9 cellular contexts compared by ENCODE assay signal in the genomic region with DNA sequence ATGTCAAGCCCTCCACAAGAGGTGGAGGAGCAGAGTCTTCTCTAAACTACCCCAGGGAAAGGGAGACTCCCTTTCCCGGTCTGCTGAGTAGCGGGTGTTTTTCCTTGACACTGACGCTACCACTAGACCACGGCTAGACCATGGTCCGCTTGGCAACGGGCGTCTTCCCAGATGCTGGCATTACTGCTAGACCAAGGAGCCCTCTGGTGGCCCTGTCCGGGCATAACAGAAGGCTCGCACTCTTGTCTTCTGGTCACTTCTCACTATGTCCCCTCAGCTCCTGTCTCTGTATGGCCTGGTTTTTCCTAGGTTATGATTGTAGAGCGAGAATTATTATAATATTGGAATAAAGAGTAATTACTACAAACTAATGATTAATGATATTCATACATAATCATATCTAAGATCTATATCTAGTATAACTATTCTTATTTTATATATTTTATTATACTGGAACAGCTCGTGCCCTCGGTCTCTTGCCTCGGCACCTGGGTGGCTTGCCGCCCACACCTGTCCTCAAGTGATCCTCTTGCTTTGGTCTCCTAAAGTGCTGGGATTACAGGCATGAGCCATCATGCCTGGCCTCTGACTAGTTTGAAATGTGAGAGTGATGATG. TPM values are rescaled to one million over a fixed set of nuclear protein-coding genes. Genes with fewer than 3 reads are reported as not detected.
DNase-seq lines count a peak whose midpoint lies in the region; ATAC-seq and TF ChIP-seq lines count a peak whose summit lies in the region.
"Not testable (repeated sequence)": the region's sequence is repeated elsewhere in the genome, so short reads cannot be mapped to it uniquely, and the experiment has no call there.
"Had no signal": no experiment of that assay in that cellular context is flagged by ENCODE, and none has a peak within 500 bp of the region (broad histone marks: within the 10 kb centered on the region; RNA-seq: fewer than 3 reads in every experiment).

No MANE protein-coding gene starts in this region.

- not testable (repeated sequence) for H4K5ac ChIP-seq in H9 (ENCODE audit: insufficient read length, low read depth, low read length)

- not testable (repeated sequence) for H3K14ac ChIP-seq in H9 (ENCODE audit: insufficient read depth, low read length)

- not testable (repeated sequence) for H3K79me2 ChIP-seq in H9 (ENCODE audit: insufficient read depth, low read length)

- not testable (repeated sequence) for H3K27me3 Mint-ChIP-seq in H9 (ENCODE audit: low read depth); nephron (ENCODE audit: low read depth)

- H3K4me1 ChIP-seq in H9 (ENCODE audit: insufficient read depth, low read length); colonic mucosa; heart right ventricle; stomach: not testable (repeated sequence)

- H2BK20ac ChIP-seq in H9 (ENCODE audit: low read depth, low read length, poor library complexity, severe bottlenecking): not testable (repeated sequence)

- not testable (repeated sequence) for H2BK5ac ChIP-seq in H9 (ENCODE audit: insufficient read length, low read length)

- peaks cover 7 to 13% (median 8%) of the 10 kb centered on the region in 3 experiments for H3K36me3 Mint-ChIP-seq in H9 (ENCODE audit: insufficient read depth in 1 of 3, low read depth in 3 of 3)
- H3K36me3 Mint-ChIP-seq in nephron (ENCODE audit: low read depth): not testable (repeated sequence)

- H3K36me3 ChIP-seq in BJ (ENCODE audit: control insufficient read depth, insufficient read depth, low read length); WERI-Rb-1; colonic mucosa; heart right ventricle; stomach: not testable (repeated sequence)

- not testable (repeated sequence) for ATAC-seq in heart right ventricle

- not testable (repeated sequence) for TF ChIP-seq EP300 in stomach (IDR thresholded peaks at IDR 0.05)

- H3K4me1 Mint-ChIP-seq in H9, nephron: not testable (repeated sequence)

- H3K4me2 ChIP-seq in H9 (ENCODE audit: insufficient read depth, insufficient read length, low read length): not testable (repeated sequence)

- not testable (repeated sequence) for H2BK120ac ChIP-seq in H9 (ENCODE audit: low read depth, low read length, poor library complexity, severe bottlenecking)

- H3K56ac ChIP-seq in H9 (ENCODE audit: insufficient read length, low read depth, low read length): not testable (repeated sequence)

- H4K91ac ChIP-seq in H9 (ENCODE audit: insufficient read length, low read depth, low read length): not testable (repeated sequence)

- not testable (repeated sequence) for H3K4me3 Mint-ChIP-seq in H9, nephron

- H3K79me1 ChIP-seq in H9 (ENCODE audit: insufficient read depth, low read depth, low read length, poor library complexity, severe bottlenecking): not testable (repeated sequence)

- TF ChIP-seq CTCF in BJ (IDR thresholded peaks at IDR 0.05; ENCODE audit: insufficient read depth, low read depth, low read length) (peak; percentile 46), H9 (conservative IDR thresholded peaks at IDR 0.05) (peak; percentile 79), WERI-Rb-1 (IDR thresholded peaks at IDR 0.05; ENCODE audit: low read depth, low read length) (peak; percentile 21; the same call in 1 of the 2 replicates), colonic mucosa (IDR thresholded peaks at IDR 0.05) (peak; percentile 70), heart right ventricle (IDR thresholded peaks at IDR 0.05) (peak; percentile 40 to 82 (median 75)), nephron (IDR thresholded peaks at IDR 0.05; ENCODE audit: unreplicated experiment in 3 of 3) (peak; percentile 45 to 60 (median 59)), stomach (IDR thresholded peaks at IDR 0.05) (peak in 5 of 7 experiments; percentile 59 to 75 (median 65))

- not testable (repeated sequence) for H3T11ph ChIP-seq in H9 (ENCODE audit: low read length)

- not testable (repeated sequence) for H3K23ac ChIP-seq in H9 (ENCODE audit: insufficient read length, low read depth, low read length)

- not testable (repeated sequence) for H3K18ac ChIP-seq in H9 (ENCODE audit: insufficient read length, low read depth, low read length)

- H3K9me3 ChIP-seq in H9 (ENCODE audit: control insufficient read depth, low read depth, low read length); WERI-Rb-1 (ENCODE audit: severe bottlenecking); colonic mucosa; heart right ventricle; stomach: not testable (repeated sequence)

- CTCF ChIA-PET in BJ (lab: Yijun Ruan, JAX): interaction anchor here (0.6 to 7.0 kb wide), 12 partner anchors 9 to 413 kb away, joined by 3 to 79 read pairs (median 3); no protein-coding TSS in a partner anchor

- not testable (repeated sequence) for H3K4ac ChIP-seq in H9 (ENCODE audit: low read depth, low read length)

- H4K20me1 ChIP-seq in H9 (ENCODE audit: control insufficient read depth, insufficient read depth, insufficient read length): not testable (repeated sequence)

- peaks cover 35 to 42% of the 10 kb centered on the region in 2 experiments for H3K9me3 Mint-ChIP-seq in H9
- peaks cover 28% of the 10 kb centered on the region for H3K9me3 Mint-ChIP-seq in nephron

- H2AK5ac ChIP-seq in H9 (ENCODE audit: insufficient read length, low read length): not testable (repeated sequence)

- not testable (repeated sequence) for H4K8ac ChIP-seq in H9 (replicated peaks; ENCODE audit: insufficient read length, low read depth, low read length)

- not testable (repeated sequence) for TF ChIP-seq POLR2A in stomach (IDR thresholded peaks at IDR 0.05)

- not testable (repeated sequence) for H3K4me3 ChIP-seq in BJ (ENCODE audit: low read depth, low read length); WERI-Rb-1 (ENCODE audit: low read depth, low read length); colonic mucosa; heart right ventricle; stomach

- H3K27ac ChIP-seq in H9 (ENCODE audit: insufficient read length, low read depth, low read length); WERI-Rb-1; colonic mucosa; heart right ventricle; stomach: not testable (repeated sequence)

- not testable (repeated sequence) for H3K27ac Mint-ChIP-seq in H9, nephron

- not testable (repeated sequence) for DNase-seq in BJ (ENCODE audit: low read depth)
- DNase-seq in H9 (peak; percentile 56), NCI-H446 (lab: John Stamatoyannopoulos, UW) (peak; percentile 41 to 47), WERI-Rb-1 (peak; percentile 79), colonic mucosa (peak; percentile 63), heart right ventricle (peak; percentile 40 to 67), stomach (peak; percentile 73)

- H2BK12ac ChIP-seq in H9 (ENCODE audit: insufficient read length, low read depth, low read length): not testable (repeated sequence)

- intact Hi-C loops in colonic mucosa (cut with DNase I): loop anchor here (5.0 kb wide), 1 partner anchor 173 kb away; no protein-coding TSS in a partner anchor
- intact Hi-C loops in heart right ventricle (cut with DNase I): loop anchor here in 5 of 10 donors (1.0 to 10.0 kb wide), 5 partner anchors 172 to 406 kb away; no protein-coding TSS in a partner anchor
- intact Hi-C loops in stomach (cut with DNase I; ENCODE audit: low total_unique reads): not testable (repeated sequence)

- H2BK15ac ChIP-seq in H9 (ENCODE audit: low read depth, low read length): not testable (repeated sequence)

- not testable (repeated sequence) for H3K9ac ChIP-seq in H9 (ENCODE audit: extremely low read depth, insufficient read length, low read length); colonic mucosa (ENCODE audit: low read depth in 2 of 2, low read length in 2 of 2)

- not testable (repeated sequence) for H2AFZ ChIP-seq in H9 (ENCODE audit: low read length)

- not testable (repeated sequence) for H3K23me2 ChIP-seq in H9 (ENCODE audit: insufficient read length, low read depth, low read length, poor library complexity, severe bottlenecking)

- WGBS in H9 (ENCODE audit: extremely low coverage, insufficient read length, low lambda C conversion rate): no CpG with 5 or more reads among the region's 14 CpGs
- 37 to 52% methylated on average over 13 to 14 of the region's 14 CpGs for WGBS in heart right ventricle, 2 donors
- WGBS in stomach, 5 donors: 38 to 60% (median 43%) methylated on average over 7 to 14 of the region's 14 CpGs

- not testable (repeated sequence) for H3K27me3 ChIP-seq in BJ (ENCODE audit: control insufficient read depth, insufficient read depth, low read length); H9 (ENCODE audit: insufficient read depth, low read length); WERI-Rb-1 (ENCODE audit: insufficient read depth, low read depth, severe bottlenecking); colonic mucosa; heart right ventricle; stomach

- POLR2A ChIA-PET in BJ (lab: Charles Lee): not testable (repeated sequence)

RNA-seq across cellular contexts. Expression of a gene that starts 38.4 kb away (rescaled TPM):
- polyA plus RNA-seq in BJ (2011; rRNA removed): not detected in 2 replicates
- polyA minus RNA-seq in BJ (2011; rRNA and poly(A)+ RNA removed): not detected in 2 replicates
- total RNA-seq in H9 (2021): not detected in 2 replicates
- total RNA-seq in colonic mucosa: not detected
- 10 to 100 TPM; 17.8 to 42.1 (median 25.3) TPM for total RNA-seq in heart right ventricle
- 10 to 100 TPM in 1 of 2 donors, 1 to 10 TPM in 1; 2.9 to 26.6 TPM for polyA plus RNA-seq in heart right ventricle
- not detected for total RNA-seq in stomach
- not detected for polyA plus RNA-seq in stomach
- total RNA-seq: CD4-positive, alpha-beta memory T cell had no signal
- polyA plus RNA-seq: CD4-positive, alpha-beta memory T cell had no signal

RNA-seq across cellular contexts. Expression of a gene that starts 52.5 kb away (rescaled TPM):
- polyA plus RNA-seq in BJ (2011; rRNA removed) (1.3 and 2.2 TPM in 2 replicates), heart right ventricle (1 to 10 TPM; 2.2 to 8.4 TPM), stomach (1 to 10 TPM in 2 of 3 donors, under 1 TPM in 1; 0.85 to 3.7 (median 2.2) TPM)
- polyA minus RNA-seq in BJ (2011; rRNA and poly(A)+ RNA removed): 3.0 and 3.6 TPM in 2 replicates
- total RNA-seq in H9 (2021) (not detected in 2 replicates), colonic mucosa (1 to 10 TPM in 1 of 2 donors, under 1 TPM in 1; 0.44 to 1.1 TPM), heart right ventricle (1 to 10 TPM in 7 of 10 donors, under 1 TPM in 3; 0.55 to 7.4 (median 2.1) TPM), stomach (1 to 10 TPM in 3 of 5 donors, not detected in 2; 1.3 to 8.8 (median 2.6) TPM)

Comparison
In these comparisons a context has a peak if more than half of its experiments do, and no peak if none do; other contexts are left out.
1. CTCF ChIP-seq: peak in every context shown above with its lines; median percentile 79 in H9; 75 in heart right ventricle; 70 in colonic mucosa; 65 in stomach; 59 in nephron; 46 in BJ; 21 in WERI-Rb-1.
2. RNA of a gene that starts 38.4 kb away (total RNA-seq): 17.8 to 42.1 TPM in heart right ventricle; not detected in H9, not detected in colonic mucosa and not detected in stomach; every median in the first group is over 10 times any median in the second.